Comparison of ENCODE assay signal across 20 cellular contexts in the genomic region with DNA sequence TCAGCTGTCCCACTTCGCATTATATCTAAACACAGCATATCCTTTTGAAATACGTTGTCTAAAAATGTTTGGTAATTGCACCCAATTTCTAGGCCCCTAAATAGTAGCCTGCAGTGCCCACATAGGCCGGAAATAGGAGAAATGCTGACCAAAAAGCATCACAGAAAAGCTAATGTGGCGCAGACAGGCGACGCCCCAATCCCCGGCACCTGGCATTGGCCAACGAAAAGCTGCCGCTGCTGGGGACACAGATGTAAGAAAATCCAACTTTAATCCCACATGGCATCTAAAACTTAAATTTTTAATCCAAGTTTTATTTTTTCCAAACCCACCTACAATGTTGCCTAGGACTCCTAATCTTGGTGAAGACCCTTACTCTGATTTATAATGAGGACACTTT. TPM values are rescaled to one million over a fixed set of nuclear protein-coding genes. Genes with fewer than 3 reads are reported as not detected.
DNase-seq lines count a peak whose midpoint lies in the region; ATAC-seq and TF ChIP-seq lines count a peak whose summit lies in the region.
"Had no signal": no experiment of that assay in that cellular context is flagged by ENCODE, and none has a peak within 500 bp of the region (broad histone marks: within the 10 kb centered on the region; RNA-seq: fewer than 3 reads in every experiment).

No MANE protein-coding gene starts in this region.

- no peak overlapping the region for H2AFZ ChIP-seq in DND-41 (ENCODE audit: low read depth, low read length)

- H3K36me3 ChIP-seq in DND-41 (ENCODE audit: insufficient read depth, low read length) (peaks cover 80% of the 10 kb centered on the region), skeletal muscle satellite cell (ENCODE audit: insufficient read depth, low read length) (peaks cover 61% of the 10 kb centered on the region), endodermal cell (ENCODE audit: control insufficient read depth, insufficient read depth, low read length) (peaks cover 67% of the 10 kb centered on the region)

- no peaks in the 10 kb centered on the region for H3K27me3 Mint-ChIP-seq in activated naive CD4-positive, alpha-beta T cell treated with anti-CD3 and anti-CD28 coated beads, Interleukin-2, amount 50 U/mL, for 24 hours
- H3K27me3 Mint-ChIP-seq in central memory CD8-positive, alpha-beta T cell: no peaks in the 10 kb centered on the region
- peaks cover 2% of the 10 kb centered on the region for H3K27me3 Mint-ChIP-seq in endodermal cell (ENCODE audit: insufficient read depth)
- H3K27me3 Mint-ChIP-seq in chondrocyte (ENCODE audit: low read depth): no peaks in the 10 kb centered on the region

- no peaks in the 10 kb centered on the region for H3K9me3 Mint-ChIP-seq in activated naive CD4-positive, alpha-beta T cell treated with anti-CD3 and anti-CD28 coated beads, Interleukin-2, amount 50 U/mL, for 24 hours
- H3K9me3 Mint-ChIP-seq in central memory CD8-positive, alpha-beta T cell: no peaks in the 10 kb centered on the region
- H3K9me3 Mint-ChIP-seq in endodermal cell (no peaks in the 10 kb centered on the region), chondrocyte (ENCODE audit: low read depth) (no peaks in the 10 kb centered on the region)
- H3K9me3 Mint-ChIP-seq: CD8-positive, alpha-beta T cell; T-helper 1 cell treated with Interleukin-12 subunit alpha and Interleukin-12 subunit beta and Interleukin-4 antibody, amounts not matched to agents 30 μg/mL and 1 μg/mL, for 36 hours had no signal

- WGBS in endodermal cell (ENCODE audit: insufficient coverage in 1 of 2, insufficient read length in 1 of 2), 2 experiments: 95 to 97% methylated on average over 7 to 9 of the region's 9 CpGs

- H3K9ac ChIP-seq in DND-41 (ENCODE audit: low read depth, low read length): peak overlapping the region; percentile 19; the same call in 1 of the 2 replicates
- no peak overlapping the region for H3K9ac ChIP-seq in skeletal muscle satellite cell (ENCODE audit: low read depth, low read length)
- H3K9ac ChIP-seq in endodermal cell (ENCODE audit: extremely low read depth, low read length, poor library complexity, severe bottlenecking): no peak overlapping the region

- H3K4me2 ChIP-seq in DND-41 (ENCODE audit: insufficient read depth, low read length): peak overlapping the region; percentile 96; the same call in 1 of the 2 replicates
- H3K4me2 ChIP-seq in skeletal muscle satellite cell (ENCODE audit: low read length): peak overlapping the region; percentile 42

- TF ChIP-seq CTCF in DND-41 (IDR thresholded peaks at IDR 0.05; ENCODE audit: borderline replicate concordance, extremely low read depth, low read length, poor library complexity, severe bottlenecking): no peak
- no peak for TF ChIP-seq CTCF in endodermal cell (conservative IDR thresholded peaks at IDR 0.05)
- TF ChIP-seq CTCF in chondrocyte (IDR thresholded peaks at IDR 0.05): no peak

- H3K4me3 ChIP-seq in DND-41 (ENCODE audit: low read depth in 1 of 2, low read length in 2 of 2) (0 out of 4 replicates have a peak overlapping the region, but pooled peaks of 1 of the 2 experiments have one; percentile 27), skeletal muscle satellite cell (ENCODE audit: low read length) (no peak overlapping the region), endodermal cell (ENCODE audit: low read length) (no peak overlapping the region)
- H3K4me3 ChIP-seq: cardiac muscle cell had no signal

- peaks cover 15% of the 10 kb centered on the region for H3K36me3 Mint-ChIP-seq in activated naive CD4-positive, alpha-beta T cell treated with anti-CD3 and anti-CD28 coated beads, Interleukin-2, amount 50 U/mL, for 24 hours
- peaks cover 76% of the 10 kb centered on the region for H3K36me3 Mint-ChIP-seq in central memory CD8-positive, alpha-beta T cell (ENCODE audit: insufficient read depth)
- peaks cover 69% of the 10 kb centered on the region for H3K36me3 Mint-ChIP-seq in endodermal cell (ENCODE audit: low read depth)
- peaks cover 26% of the 10 kb centered on the region for H3K36me3 Mint-ChIP-seq in chondrocyte (ENCODE audit: low read depth)

- H3K9me3 ChIP-seq in DND-41 (ENCODE audit: insufficient read depth, low read length, severe bottlenecking) (no peaks in the 10 kb centered on the region), skeletal muscle satellite cell (replicated peaks; ENCODE audit: low read length) (no peaks in the 10 kb centered on the region), endodermal cell (ENCODE audit: control insufficient read depth, low read length) (no peaks in the 10 kb centered on the region)

- no peak for ATAC-seq in DND-41 (ENCODE audit: insufficient read depth, low read depth)
- ATAC-seq in central memory CD8-positive, alpha-beta T cell (replicated peaks; ENCODE audit: extremely low read depth, poor library complexity, severe bottlenecking): no peak
- ATAC-seq: CD8-positive, alpha-beta T cell; left ventricle myocardium superior; sciatic nerve had no signal

- H3K79me2 ChIP-seq in DND-41 (ENCODE audit: insufficient read depth, low read length): peaks cover 87% of the 10 kb centered on the region

- H3K4me3 Mint-ChIP-seq in activated naive CD4-positive, alpha-beta T cell treated with anti-CD3 and anti-CD28 coated beads, Interleukin-2, amount 50 U/mL, for 24 hours: peak overlapping the region; percentile 51
- peak overlapping the region; percentile 100 for H3K4me3 Mint-ChIP-seq in central memory CD8-positive, alpha-beta T cell
- H3K4me3 Mint-ChIP-seq in endodermal cell (no peak overlapping the region), chondrocyte (ENCODE audit: unreplicated experiment) (no peak overlapping the region)
- H3K4me3 Mint-ChIP-seq: T-helper 1 cell treated with Interleukin-12 subunit alpha and Interleukin-12 subunit beta and Interleukin-4 antibody, amounts not matched to agents 30 μg/mL and 1 μg/mL, for 36 hours had no signal

- peaks cover 55% of the 10 kb centered on the region for H3K4me1 Mint-ChIP-seq in activated naive CD4-positive, alpha-beta T cell treated with anti-CD3 and anti-CD28 coated beads, Interleukin-2, amount 50 U/mL, for 24 hours
- peaks cover 47% of the 10 kb centered on the region for H3K4me1 Mint-ChIP-seq in central memory CD8-positive, alpha-beta T cell
- H3K4me1 Mint-ChIP-seq in endodermal cell: peaks cover 10% of the 10 kb centered on the region
- peaks cover 27% of the 10 kb centered on the region for H3K4me1 Mint-ChIP-seq in chondrocyte (ENCODE audit: low read depth)

- H3K27ac ChIP-seq in DND-41 (ENCODE audit: low read length): no peak overlapping the region
- H3K27ac ChIP-seq in endodermal cell (ENCODE audit: low read depth, low read length): no peak overlapping the region
- H3K27ac ChIP-seq: cardiac muscle cell, HL-60 had no signal

- H4K20me1 ChIP-seq in DND-41 (ENCODE audit: insufficient read depth, low read length): peaks cover 29% of the 10 kb centered on the region

- peaks cover 35% of the 10 kb centered on the region for H3K4me1 ChIP-seq in DND-41 (ENCODE audit: insufficient read depth, low read length)
- H3K4me1 ChIP-seq in skeletal muscle satellite cell (ENCODE audit: control insufficient read depth, insufficient read depth, low read length): peaks cover 36% of the 10 kb centered on the region
- no peaks in the 10 kb centered on the region for H3K4me1 ChIP-seq in endodermal cell (ENCODE audit: control insufficient read depth, insufficient read depth, low read length)

- no peak for DNase-seq in activated naive CD4-positive, alpha-beta T cell (lab: John Stamatoyannopoulos, UW)
- DNase-seq in DND-41: no peak
- DNase-seq in central memory CD8-positive, alpha-beta T cell (ENCODE audit: low spot score in 2 of 2): no peak
- DNase-seq in endodermal cell: no peak
- DNase-seq in chondrocyte (ENCODE audit: low spot score): no peak
- DNase-seq: CD8-positive, alpha-beta T cell; left ventricle myocardium superior; midbrain; NCI-H1092; NCI-H187; NCI-H226; RPMI8226; stimulated activated CD8-positive, alpha-beta memory T cell treated with anti-CD3 and anti-CD28 coated beads, Interleukin-4, amount 100 ng/mL, for 48 hours had no signal

- no peaks in the 10 kb centered on the region for H3K27me3 ChIP-seq in DND-41 (ENCODE audit: insufficient read depth, low read length, poor library complexity)
- H3K27me3 ChIP-seq in skeletal muscle satellite cell (ENCODE audit: control insufficient read depth, insufficient read depth, low read length): no peaks in the 10 kb centered on the region
- H3K27me3 ChIP-seq in endodermal cell (ENCODE audit: control insufficient read depth, insufficient read depth, low read length, poor library complexity, severe bottlenecking): no peaks in the 10 kb centered on the region
- H3K27me3 ChIP-seq: cardiac muscle cell had no signal

- peak overlapping the region; percentile 55 for H3K27ac Mint-ChIP-seq in activated naive CD4-positive, alpha-beta T cell treated with anti-CD3 and anti-CD28 coated beads, Interleukin-2, amount 50 U/mL, for 24 hours
- no peak overlapping the region for H3K27ac Mint-ChIP-seq in central memory CD8-positive, alpha-beta T cell (ENCODE audit: low read depth)
- H3K27ac Mint-ChIP-seq in endodermal cell (no peak overlapping the region), chondrocyte (ENCODE audit: unreplicated experiment) (no peak overlapping the region)
- H3K27ac Mint-ChIP-seq: CD8-positive, alpha-beta T cell had no signal

RNA-seq across cellular contexts. Expression of a gene that starts 4.0 kb away (rescaled TPM):
- 22.7 and 31.9 TPM in 2 replicates for total RNA-seq in skeletal muscle satellite cell (2012; rRNA removed)
- total RNA-seq in endodermal cell (10 to 100 TPM; 69.2 to 74.6 TPM), chondrocyte (48.2 to 62.7 TPM (median 49.2 TPM) in 3 replicates)
- polyA plus RNA-seq in endodermal cell (2013, experiment 1 of 2): 49.7 TPM
- polyA plus RNA-seq in endodermal cell (2013, experiment 2 of 2): 37.0 TPM

RNA-seq across cellular contexts. Expression of a gene that starts 4.3 kb away (rescaled TPM):
- 36.2 and 37.4 TPM in 2 replicates for total RNA-seq in skeletal muscle satellite cell (2012; rRNA removed)
- 100 to 1,000 TPM; 130 to 153 TPM for total RNA-seq in endodermal cell
- 105 TPM for polyA plus RNA-seq in endodermal cell (2013, experiment 1 of 2)
- polyA plus RNA-seq in endodermal cell (2013, experiment 2 of 2): 88.3 TPM
- 56.6 to 77.1 TPM (median 58.3 TPM) in 3 replicates for total RNA-seq in chondrocyte

RNA-seq across cellular contexts. Expression of a gene that starts 50.8 kb away (rescaled TPM):
- 0.44 TPM in 1 of 2 replicates, not detected in the other for total RNA-seq in skeletal muscle satellite cell (2012; rRNA removed)
- 1 to 10 TPM in 1 of 2 donors, under 1 TPM in 1; 0.53 to 1.2 TPM for total RNA-seq in endodermal cell
- 2.4 TPM for polyA plus RNA-seq in endodermal cell (2013, experiment 1 of 2)
- polyA plus RNA-seq in endodermal cell (2013, experiment 2 of 2): 2.6 TPM
- 1.7 to 17.0 TPM (median 2.0 TPM) in 3 replicates for total RNA-seq in chondrocyte
- total RNA-seq: left ventricle myocardium superior, LHCN-M2 had no signal

Comparison
In these comparisons a context has a peak if more than half of its experiments do, and no peak if none do; other contexts are left out.
1. H3K4me3 Mint-ChIP-seq: peak in activated naive CD4-positive, alpha-beta T cell treated with anti-CD3 and anti-CD28 coated beads, Interleukin-2, amount 50 U/mL, for 24 hours (single experiment) and central memory CD8-positive, alpha-beta T cell (single experiment); none in endodermal cell (single experiment) and chondrocyte (single experiment).